ENCODE assay signal across 1 cellular context in the genomic region with DNA sequence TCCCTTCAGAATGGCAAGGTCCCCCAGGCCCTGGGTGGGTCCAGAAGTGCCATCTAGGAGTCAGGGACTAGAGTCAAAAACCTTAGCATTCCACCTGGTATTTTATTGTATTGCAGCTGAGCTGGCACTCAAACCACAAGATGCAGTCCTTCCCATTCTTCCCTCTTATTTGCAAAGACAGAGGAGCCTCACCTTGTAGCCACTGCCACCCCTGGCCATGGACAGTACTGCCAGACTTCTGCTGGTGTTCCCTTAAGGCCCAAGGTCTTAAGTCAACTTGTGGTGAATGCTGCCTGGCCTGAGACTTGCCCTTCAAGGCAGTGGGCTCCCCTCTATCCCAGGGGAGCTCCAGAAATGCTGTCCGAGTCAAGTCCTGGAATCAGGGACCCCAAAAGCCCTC.
TF ChIP-seq lines count a peak whose summit lies in the region.

No MANE protein-coding gene starts in this region.

TF ChIP-seq in SK-N-SH treated with all-trans-retinoic acid at 6 μM for 48 hours, 23 proteins besides CTCF, POLR2A, EP300 and RAD21 (continued from another document):
- TF ChIP-seq, protein P1, sequence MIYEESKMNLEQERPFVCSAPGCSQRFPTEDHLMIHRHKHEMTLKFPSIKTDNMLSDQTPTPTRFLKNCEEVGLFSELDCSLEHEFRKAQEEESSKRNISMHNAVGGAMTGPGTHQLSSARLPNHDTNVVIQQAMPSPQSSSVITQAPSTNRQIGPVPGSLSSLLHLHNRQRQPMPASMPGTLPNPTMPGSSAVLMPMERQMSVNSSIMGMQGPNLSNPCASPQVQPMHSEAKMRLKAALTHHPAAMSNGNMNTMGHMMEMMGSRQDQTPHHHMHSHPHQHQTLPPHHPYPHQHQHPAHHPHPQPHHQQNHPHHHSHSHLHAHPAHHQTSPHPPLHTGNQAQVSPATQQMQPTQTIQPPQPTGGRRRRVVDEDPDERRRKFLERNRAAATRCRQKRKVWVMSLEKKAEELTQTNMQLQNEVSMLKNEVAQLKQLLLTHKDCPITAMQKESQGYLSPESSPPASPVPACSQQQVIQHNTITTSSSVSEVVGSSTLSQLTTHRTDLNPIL (CRISPR knock-in tag; IDR thresholded peaks at IDR 0.05; ENCODE audit: low read depth) = no peak
- TF ChIP-seq ZNF565 (CRISPR knock-in tag; conservative IDR thresholded peaks at IDR 0.05; ENCODE audit: low read depth) (no peak), GLIS3 (CRISPR knock-in tag; IDR thresholded peaks at IDR 0.05) (no peak), ZC3H10 (CRISPR knock-in tag; IDR thresholded peaks at IDR 0.05) (no peak), ISL1 (CRISPR knock-in tag; IDR thresholded peaks at IDR 0.05) (no peak), ARNTL (CRISPR knock-in tag; IDR thresholded peaks at IDR 0.05; ENCODE audit: borderline replicate concordance, low read depth) (no peak), SNAI2 (CRISPR knock-in tag; IDR thresholded peaks at IDR 0.05) (no peak), TCF4 (CRISPR knock-in tag; IDR thresholded peaks at IDR 0.05; ENCODE audit: borderline replicate concordance) (no peak), ZNF8 (CRISPR knock-in tag; IDR thresholded peaks at IDR 0.05) (no peak), ZFP3 (CRISPR knock-in tag; IDR thresholded peaks at IDR 0.05) (no peak)
- TF ChIP-seq, protein P2, sequence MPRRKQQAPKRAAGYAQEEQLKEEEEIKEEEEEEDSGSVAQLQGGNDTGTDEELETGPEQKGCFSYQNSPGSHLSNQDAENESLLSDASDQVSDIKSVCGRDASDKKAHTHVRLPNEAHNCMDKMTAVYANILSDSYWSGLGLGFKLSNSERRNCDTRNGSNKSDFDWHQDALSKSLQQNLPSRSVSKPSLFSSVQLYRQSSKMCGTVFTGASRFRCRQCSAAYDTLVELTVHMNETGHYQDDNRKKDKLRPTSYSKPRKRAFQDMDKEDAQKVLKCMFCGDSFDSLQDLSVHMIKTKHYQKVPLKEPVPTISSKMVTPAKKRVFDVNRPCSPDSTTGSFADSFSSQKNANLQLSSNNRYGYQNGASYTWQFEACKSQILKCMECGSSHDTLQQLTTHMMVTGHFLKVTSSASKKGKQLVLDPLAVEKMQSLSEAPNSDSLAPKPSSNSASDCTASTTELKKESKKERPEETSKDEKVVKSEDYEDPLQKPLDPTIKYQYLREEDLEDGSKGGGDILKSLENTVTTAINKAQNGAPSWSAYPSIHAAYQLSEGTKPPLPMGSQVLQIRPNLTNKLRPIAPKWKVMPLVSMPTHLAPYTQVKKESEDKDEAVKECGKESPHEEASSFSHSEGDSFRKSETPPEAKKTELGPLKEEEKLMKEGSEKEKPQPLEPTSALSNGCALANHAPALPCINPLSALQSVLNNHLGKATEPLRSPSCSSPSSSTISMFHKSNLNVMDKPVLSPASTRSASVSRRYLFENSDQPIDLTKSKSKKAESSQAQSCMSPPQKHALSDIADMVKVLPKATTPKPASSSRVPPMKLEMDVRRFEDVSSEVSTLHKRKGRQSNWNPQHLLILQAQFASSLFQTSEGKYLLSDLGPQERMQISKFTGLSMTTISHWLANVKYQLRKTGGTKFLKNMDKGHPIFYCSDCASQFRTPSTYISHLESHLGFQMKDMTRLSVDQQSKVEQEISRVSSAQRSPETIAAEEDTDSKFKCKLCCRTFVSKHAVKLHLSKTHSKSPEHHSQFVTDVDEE (CRISPR knock-in tag; IDR thresholded peaks at IDR 0.05) = no peak
- TF ChIP-seq, protein P3, sequence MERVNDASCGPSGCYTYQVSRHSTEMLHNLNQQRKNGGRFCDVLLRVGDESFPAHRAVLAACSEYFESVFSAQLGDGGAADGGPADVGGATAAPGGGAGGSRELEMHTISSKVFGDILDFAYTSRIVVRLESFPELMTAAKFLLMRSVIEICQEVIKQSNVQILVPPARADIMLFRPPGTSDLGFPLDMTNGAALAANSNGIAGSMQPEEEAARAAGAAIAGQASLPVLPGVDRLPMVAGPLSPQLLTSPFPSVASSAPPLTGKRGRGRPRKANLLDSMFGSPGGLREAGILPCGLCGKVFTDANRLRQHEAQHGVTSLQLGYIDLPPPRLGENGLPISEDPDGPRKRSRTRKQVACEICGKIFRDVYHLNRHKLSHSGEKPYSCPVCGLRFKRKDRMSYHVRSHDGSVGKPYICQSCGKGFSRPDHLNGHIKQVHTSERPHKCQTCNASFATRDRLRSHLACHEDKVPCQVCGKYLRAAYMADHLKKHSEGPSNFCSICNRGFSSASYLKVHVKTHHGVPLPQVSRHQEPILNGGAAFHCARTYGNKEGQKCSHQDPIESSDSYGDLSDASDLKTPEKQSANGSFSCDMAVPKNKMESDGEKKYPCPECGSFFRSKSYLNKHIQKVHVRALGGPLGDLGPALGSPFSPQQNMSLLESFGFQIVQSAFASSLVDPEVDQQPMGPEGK (CRISPR knock-in tag; IDR thresholded peaks at IDR 0.05; ENCODE audit: borderline replicate concordance) = no peak
- TF ChIP-seq, protein P4, sequence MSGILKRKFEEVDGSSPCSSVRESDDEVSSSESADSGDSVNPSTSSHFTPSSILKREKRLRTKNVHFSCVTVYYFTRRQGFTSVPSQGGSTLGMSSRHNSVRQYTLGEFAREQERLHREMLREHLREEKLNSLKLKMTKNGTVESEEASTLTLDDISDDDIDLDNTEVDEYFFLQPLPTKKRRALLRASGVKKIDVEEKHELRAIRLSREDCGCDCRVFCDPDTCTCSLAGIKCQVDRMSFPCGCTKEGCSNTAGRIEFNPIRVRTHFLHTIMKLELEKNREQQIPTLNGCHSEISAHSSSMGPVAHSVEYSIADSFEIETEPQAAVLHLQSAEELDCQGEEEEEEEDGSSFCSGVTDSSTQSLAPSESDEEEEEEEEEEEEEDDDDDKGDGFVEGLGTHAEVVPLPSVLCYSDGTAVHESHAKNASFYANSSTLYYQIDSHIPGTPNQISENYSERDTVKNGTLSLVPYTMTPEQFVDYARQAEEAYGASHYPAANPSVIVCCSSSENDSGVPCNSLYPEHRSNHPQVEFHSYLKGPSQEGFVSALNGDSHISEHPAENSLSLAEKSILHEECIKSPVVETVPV (CRISPR knock-in tag; IDR thresholded peaks at IDR 0.05) = no peak
- TF ChIP-seq, protein P5, sequence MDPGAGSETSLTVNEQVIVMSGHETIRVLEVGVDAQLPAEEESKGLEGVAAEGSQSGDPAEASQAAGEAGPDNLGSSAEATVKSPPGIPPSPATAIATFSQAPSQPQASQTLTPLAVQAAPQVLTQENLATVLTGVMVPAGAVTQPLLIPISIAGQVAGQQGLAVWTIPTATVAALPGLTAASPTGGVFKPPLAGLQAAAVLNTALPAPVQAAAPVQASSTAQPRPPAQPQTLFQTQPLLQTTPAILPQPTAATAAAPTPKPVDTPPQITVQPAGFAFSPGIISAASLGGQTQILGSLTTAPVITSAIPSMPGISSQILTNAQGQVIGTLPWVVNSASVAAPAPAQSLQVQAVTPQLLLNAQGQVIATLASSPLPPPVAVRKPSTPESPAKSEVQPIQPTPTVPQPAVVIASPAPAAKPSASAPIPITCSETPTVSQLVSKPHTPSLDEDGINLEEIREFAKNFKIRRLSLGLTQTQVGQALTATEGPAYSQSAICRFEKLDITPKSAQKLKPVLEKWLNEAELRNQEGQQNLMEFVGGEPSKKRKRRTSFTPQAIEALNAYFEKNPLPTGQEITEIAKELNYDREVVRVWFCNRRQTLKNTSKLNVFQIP (CRISPR knock-in tag; IDR thresholded peaks at IDR 0.05; ENCODE audit: borderline replicate concordance, low read depth) = no peak
TF ChIP-seq in SK-N-SH treated with all-trans-retinoic acid at 6 μM for 48 hours: peak in this region for 0.
